ENCODE assay signal across 8 cellular contexts in genomic region chr3:26118165-26118564, GRCh38.
DNase-seq lines count a peak whose midpoint lies in the region; ATAC-seq and TF ChIP-seq lines count a peak whose summit lies in the region.

No MANE protein-coding gene starts in this region.

- no peak for TF ChIP-seq CTCF in colonic mucosa (IDR thresholded peaks at IDR 0.05)

- H3K4me3 ChIP-seq in adipocyte (ENCODE audit: low read length) = no peak overlapping the region
- H3K4me3 ChIP-seq in colonic mucosa = no peak overlapping the region

- no peaks in the 10 kb centered on the region for H3K36me3 ChIP-seq in adipocyte (ENCODE audit: control insufficient read depth, insufficient read depth, low read length, severe bottlenecking)
- no peaks in the 10 kb centered on the region for H3K36me3 ChIP-seq in colonic mucosa

- no peaks in the 10 kb centered on the region for H3K27me3 ChIP-seq in adipocyte (replicated peaks; ENCODE audit: control insufficient read depth, insufficient read depth, low read length)
- no peaks in the 10 kb centered on the region for H3K27me3 ChIP-seq in colonic mucosa

- intact Hi-C loops in colonic mucosa (cut with DNase I) = no loop called here

- H3K4me1 ChIP-seq in adipocyte (ENCODE audit: control insufficient read depth, insufficient read depth, low read length) (no peaks in the 10 kb centered on the region), colonic mucosa (no peaks in the 10 kb centered on the region)

- DNase-seq in AML-193 (lab: John Stamatoyannopoulos, UW) = peak; percentile 3 to 12
- DNase-seq in adipocyte (ENCODE audit: low read depth) = peak; percentile 1
- DNase-seq in colonic mucosa = no peak
- no peak for DNase-seq in stimulated activated CD8-positive, alpha-beta memory T cell treated with anti-CD3 and anti-CD28 coated beads, Interleukin-4, amount 100 ng/mL, for 48 hours
- no peak for DNase-seq in foreskin melanocyte
- DNase-seq in activated CD4-positive, CD25-positive, alpha-beta regulatory T cell treated with anti-CD3 and anti-CD28 coated beads, Interleukin-2, amount 50 U/mL, for 72 hours = no peak

- no peak overlapping the region for H3K27ac ChIP-seq in colonic mucosa

- peak; percentile 73 for ATAC-seq in GM19023 (IDR thresholded peaks at IDR 0.05; ENCODE audit: unreplicated experiment)
- peak; percentile 72 for ATAC-seq in HG03469 (IDR thresholded peaks at IDR 0.05; ENCODE audit: unreplicated experiment)

- H3K9ac ChIP-seq in adipocyte (ENCODE audit: low read length) = no peak overlapping the region
- no peak overlapping the region for H3K9ac ChIP-seq in colonic mucosa (ENCODE audit: low read depth in 2 of 2, low read length in 2 of 2)

- H3K9me3 ChIP-seq in adipocyte (ENCODE audit: control insufficient read depth, low read length) (no peaks in the 10 kb centered on the region), colonic mucosa (no peaks in the 10 kb centered on the region)

Comparison
In these comparisons a context has a peak if more than half of its experiments do, and no peak if none do; other contexts are left out.
1. DNase-seq: peak in AML-193 (2 of 2) and adipocyte (single experiment); none in colonic mucosa (single experiment), stimulated activated CD8-positive, alpha-beta memory T cell treated with anti-CD3 and anti-CD28 coated beads, Interleukin-4, amount 100 ng/mL, for 48 hours (single experiment), foreskin melanocyte (single experiment) and activated CD4-positive, CD25-positive, alpha-beta regulatory T cell treated with anti-CD3 and anti-CD28 coated beads, Interleukin-2, amount 50 U/mL, for 72 hours (single experiment).